8 cellular contexts compared by ENCODE assay signal in the genomic region with DNA sequence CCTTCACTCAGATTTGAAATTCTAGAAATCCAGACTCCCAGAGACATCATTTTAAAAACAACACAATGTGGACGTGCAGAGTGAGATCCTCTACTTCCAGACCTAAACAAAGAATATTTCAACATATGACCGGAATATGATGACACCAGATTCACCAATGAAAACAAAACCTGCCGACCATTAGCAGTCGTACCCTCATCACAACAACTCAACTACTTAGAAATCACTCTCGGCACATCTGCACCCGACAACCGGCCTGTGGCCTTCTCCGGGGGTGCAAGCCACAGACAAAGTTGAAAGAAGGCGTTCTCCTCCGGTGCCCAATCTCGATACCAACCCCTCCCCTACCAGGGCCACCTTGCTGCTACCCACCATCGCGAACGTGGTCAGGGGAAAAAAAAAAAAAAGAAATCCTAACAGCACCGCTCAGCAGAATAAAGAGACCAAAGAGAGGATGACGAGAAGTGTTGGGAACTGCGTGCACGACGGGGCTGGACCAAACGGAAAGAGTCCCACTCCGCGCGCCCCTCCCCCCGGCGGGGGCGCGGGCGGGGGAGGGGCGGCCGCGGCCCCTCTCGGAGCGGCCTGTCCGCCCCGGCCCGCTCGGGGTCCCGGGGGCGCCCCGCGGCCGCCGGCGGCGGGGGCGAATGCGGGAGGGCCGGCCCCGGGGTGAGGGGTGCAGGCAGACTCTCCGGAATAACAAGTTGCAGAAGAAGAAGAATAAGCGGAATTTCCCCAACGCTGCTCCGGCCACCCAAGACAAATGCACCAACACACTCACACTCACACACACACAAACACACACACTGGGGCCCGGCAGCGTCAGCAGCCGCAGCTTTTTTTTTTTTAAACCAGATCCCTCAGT. TPM values are rescaled to one million over a fixed set of nuclear protein-coding genes. Genes with fewer than 3 reads are reported as not detected.
A peak's percentile ranks its signal among the peaks of the same experiment; 100 is the strongest.
DNase-seq lines count a peak whose midpoint lies in the region; FAIRE-seq and TF ChIP-seq lines count a peak whose summit lies in the region.

No MANE protein-coding gene starts in this region.

- H3K4me1 ChIP-seq in HUES48 (ENCODE audit: control insufficient read depth, insufficient read depth, low read length), result peaks cover 26% of the 10 kb centered on the region
- peaks cover 3% of the 10 kb centered on the region; the same call in 1 of the 2 replicates for H3K4me1 ChIP-seq in SJCRH30

- H3K9ac ChIP-seq in HUES48 (ENCODE audit: low read depth, low read length), result peak overlapping the region; percentile 64

- H3K4me3 ChIP-seq in HUES48 (ENCODE audit: low read depth, low read length) (peak overlapping the region; percentile 83), SJCRH30 (peak overlapping the region; percentile 72)

- peak overlapping the region; percentile 95 for H3K4me3 Mint-ChIP-seq in activated naive CD8-positive, alpha-beta T cell treated with anti-CD3 and anti-CD28 coated beads for 36 hours

- DNase-seq in SJCRH30 (peak; percentile 43 to 56), cardiac septum (ENCODE audit: low spot score) (peak; percentile 78), pons (ENCODE audit: low spot score) (peak; percentile 60), urothelium cell line (ENCODE audit: low spot score) (peak; percentile 29), inferior parietal cortex (ENCODE audit: extremely low spot score) (no peak)
- peak; percentile 59 for DNase-seq in activated naive CD8-positive, alpha-beta T cell treated with anti-CD3 and anti-CD28 coated beads for 36 hours

- no peaks in the 10 kb centered on the region for H3K9me3 Mint-ChIP-seq in activated naive CD8-positive, alpha-beta T cell treated with anti-CD3 and anti-CD28 coated beads for 36 hours

- no peaks in the 10 kb centered on the region for H3K9me3 ChIP-seq in HUES48 (ENCODE audit: control insufficient read depth, insufficient read depth, low read length)
- H3K9me3 ChIP-seq in SJCRH30 (replicated peaks), result no peaks in the 10 kb centered on the region

- no peaks in the 10 kb centered on the region for H3K27me3 ChIP-seq in HUES48 (ENCODE audit: control insufficient read depth, insufficient read depth, low read length)
- no peaks in the 10 kb centered on the region for H3K27me3 ChIP-seq in SJCRH30

- peak; percentile 16 for TF ChIP-seq POLR2A in GM15510 (IDR thresholded peaks at IDR 0.05; ENCODE audit: borderline replicate concordance, extremely low read depth, insufficient read length)

- peaks cover 1% of the 10 kb centered on the region for H3K36me3 Mint-ChIP-seq in activated naive CD8-positive, alpha-beta T cell treated with anti-CD3 and anti-CD28 coated beads for 36 hours

- peaks cover 52% of the 10 kb centered on the region for H3K4me1 Mint-ChIP-seq in activated naive CD8-positive, alpha-beta T cell treated with anti-CD3 and anti-CD28 coated beads for 36 hours

- peak overlapping the region; percentile 95 for H3K27ac ChIP-seq in HUES48 (ENCODE audit: low read depth, low read length)
- no peak overlapping the region; the same call in 1 of the 2 replicates for H3K27ac ChIP-seq in SJCRH30

- H3K27ac Mint-ChIP-seq in activated naive CD8-positive, alpha-beta T cell treated with anti-CD3 and anti-CD28 coated beads for 36 hours, result peak overlapping the region; percentile 97

- no peaks in the 10 kb centered on the region for H3K27me3 Mint-ChIP-seq in activated naive CD8-positive, alpha-beta T cell treated with anti-CD3 and anti-CD28 coated beads for 36 hours

- FAIRE-seq in urothelium cell line (lab: Jason Lieb, UNC), result peak; percentile 66

- H3K36me3 ChIP-seq in HUES48 (ENCODE audit: control insufficient read depth, insufficient read depth, low read length), result no peaks in the 10 kb centered on the region
- no peaks in the 10 kb centered on the region for H3K36me3 ChIP-seq in SJCRH30

- intact Hi-C loops in cardiac septum (cut with DNase I), result loop anchor here (5.0 kb wide), 1 partner anchor 118 kb away; no protein-coding TSS in a partner anchor

RNA-seq across cellular contexts. Expression of gene PHF21A, which starts 1.7 kb away (rescaled TPM):
- 12.8 and 17.3 TPM in 2 replicates for total RNA-seq in SJCRH30 (2014; rRNA removed; shearing (Covaris generic))
- total RNA-seq in activated naive CD8-positive, alpha-beta T cell treated with anti-CD3 and anti-CD28 coated beads for 36 hours, result 10 to 100 TPM; 24.8 to 29.7 TPM
- 43.8 TPM for total RNA-seq in cardiac septum
